8 cellular contexts compared by ENCODE assay signal in genomic region chr13:31199849-31200635, GRCh38. TPM values are rescaled to one million over a fixed set of nuclear protein-coding genes. Genes with fewer than 3 reads are reported as not detected.
DNase-seq lines count a peak whose midpoint lies in the region; ATAC-seq, FAIRE-seq and TF ChIP-seq lines count a peak whose summit lies in the region.

TSS of gene B3GLCT (plus strand) at chr13:31199975. CDS start at chr13:31200085, 110 bp downstream.

- H3K27ac Mint-ChIP-seq in activated naive CD8-positive, alpha-beta T cell treated with anti-CD3 and anti-CD28 coated beads, Interleukin-2, amount 10 ng/mL, durations not matched to agents 7 days and 5 days, result peak within 1 kb of the TSS; percentile 87

- DNase-seq in GM03348 (ENCODE audit: low spot score), result peak; percentile 97
- DNase-seq in H54 (ENCODE audit: insufficient read length, low spot score), result peak; percentile 78
- DNase-seq in LoVo (ENCODE audit: low spot score), result peak; percentile 86
- peak; percentile 64 for DNase-seq in SKM-1 treated with dmso at 0.1 percent for 144 hours (lab: John Stamatoyannopoulos, UW; ENCODE audit: unreplicated experiment)
- peak; percentile 91 for DNase-seq in activated naive CD8-positive, alpha-beta T cell treated with anti-CD3 and anti-CD28 coated beads, Interleukin-2, amount 10 ng/mL, durations not matched to agents 7 days and 5 days
- peak; percentile 93 for DNase-seq in Right ventricle myocardium inferior (ENCODE audit: missing footprints)
- DNase-seq in pancreas, result peak; percentile 67 to 96 (median 86)
- DNase-seq in thyroid gland, result peak; percentile 72 to 77

- TF ChIP-seq CTCF in pancreas (IDR thresholded peaks at IDR 0.05) (peak; percentile 78 to 94 (median 86)), thyroid gland (IDR thresholded peaks at IDR 0.05) (peak in 5 of 6 experiments; percentile 67 to 98 (median 95))

- H3K27me3 Mint-ChIP-seq in activated naive CD8-positive, alpha-beta T cell treated with anti-CD3 and anti-CD28 coated beads, Interleukin-2, amount 10 ng/mL, durations not matched to agents 7 days and 5 days, result no peaks in the 10 kb centered on the region

- H3K4me1 Mint-ChIP-seq in activated naive CD8-positive, alpha-beta T cell treated with anti-CD3 and anti-CD28 coated beads, Interleukin-2, amount 10 ng/mL, durations not matched to agents 7 days and 5 days, result peaks cover 21% of the 10 kb centered on the region

- H3K9me3 Mint-ChIP-seq in activated naive CD8-positive, alpha-beta T cell treated with anti-CD3 and anti-CD28 coated beads, Interleukin-2, amount 10 ng/mL, durations not matched to agents 7 days and 5 days, result no peaks in the 10 kb centered on the region

- no peaks in the 10 kb centered on the region for H3K9me3 ChIP-seq in pancreas
- no peaks in the 10 kb centered on the region for H3K9me3 ChIP-seq in thyroid gland

- H3K4me3 Mint-ChIP-seq in activated naive CD8-positive, alpha-beta T cell treated with anti-CD3 and anti-CD28 coated beads, Interleukin-2, amount 10 ng/mL, durations not matched to agents 7 days and 5 days, result peak within 1 kb of the TSS; percentile 89

- ATAC-seq in activated naive CD8-positive, alpha-beta T cell treated with anti-CD3 and anti-CD28 coated beads, Interleukin-2, amount 10 ng/mL, durations not matched to agents 7 days and 5 days (ENCODE audit: low read depth), result peak; percentile 80
- ATAC-seq in Right ventricle myocardium inferior (peak; percentile 89), pancreas (peak; percentile 86 to 96 (median 91))

- H3K4me3 ChIP-seq in pancreas (peak within 1 kb of the TSS; percentile 61 to 85 (median 80)), thyroid gland (replicated peaks in 1 of 3) (peak within 1 kb of the TSS; percentile 18 to 71 (median 60))

- no peaks in the 10 kb centered on the region for H3K36me3 ChIP-seq in pancreas
- no peaks in the 10 kb centered on the region for H3K36me3 ChIP-seq in thyroid gland

- TF ChIP-seq POLR2A in H54 (IDR thresholded peaks at IDR 0.05; ENCODE audit: low read depth, low read length), result peak; percentile 49
- TF ChIP-seq POLR2A in thyroid gland (IDR thresholded peaks at IDR 0.05), result peak in 1 of 2 donors; percentile 80

- H3K27me3 ChIP-seq in pancreas (no peaks in the 10 kb centered on the region), thyroid gland (no peaks in the 10 kb centered on the region)

- peak within 1 kb of the TSS; percentile 85 to 98 (median 92) for H3K27ac ChIP-seq in pancreas
- H3K27ac ChIP-seq in thyroid gland, result peak within 1 kb of the TSS; percentile 96 to 98 (median 98)

- FAIRE-seq in H54 (lab: Jason Lieb, UNC) (no peak), pancreas (lab: Jason Lieb, UNC) (no peak)

- H3K4me1 ChIP-seq in pancreas (peaks cover 0 to 7% (median 0%) of the 10 kb centered on the region in 3 donors), thyroid gland (peaks cover 13 to 24% of the 10 kb centered on the region in 2 donors)

- WGBS in pancreas, 2 donors, result 0% methylated on average over 58 to 125 of the region's 125 CpGs
- 3% methylated on average over 12 of the region's 125 CpGs; no CpG with 5 or more reads in 1 of the 2 donors for WGBS in thyroid gland, 2 donors

- intact Hi-C loops in Right ventricle myocardium inferior (cut with DNase I), result loop anchor here (2.0 to 10.0 kb wide), 3 partner anchors 37 to 225 kb away; no protein-coding TSS in a partner anchor
- intact Hi-C loops in pancreas (cut with DNase I), result no loop called here
- intact Hi-C loops in thyroid gland (cut with DNase I), result no loop called here

- POLR2A ChIA-PET in activated naive CD8-positive, alpha-beta T cell treated with anti-CD3 and anti-CD28 coated beads, Interleukin-2, amount 10 ng/mL, durations not matched to agents 7 days and 5 days (lab: Charles Lee), result interaction anchor here (0.5 kb wide), 1 partner anchor 20 kb away, joined by 3 read pairs; no protein-coding TSS in a partner anchor

- H3K36me3 Mint-ChIP-seq in activated naive CD8-positive, alpha-beta T cell treated with anti-CD3 and anti-CD28 coated beads, Interleukin-2, amount 10 ng/mL, durations not matched to agents 7 days and 5 days, result no peaks in the 10 kb centered on the region

RNA-seq across cellular contexts. Expression of gene B3GLCT, which starts in this region (rescaled TPM):
- 1 to 10 TPM; 3.8 to 4.2 TPM for total RNA-seq in activated naive CD8-positive, alpha-beta T cell treated with anti-CD3 and anti-CD28 coated beads, Interleukin-2, amount 10 ng/mL, durations not matched to agents 7 days and 5 days
- total RNA-seq in Right ventricle myocardium inferior (15.4 TPM), pancreas (1 to 10 TPM; 1.6 to 3.4 (median 2.1) TPM), thyroid gland (10 to 100 TPM; 10.8 to 14.0 (median 11.8) TPM)
- polyA plus RNA-seq in pancreas, result 1 to 10 TPM; 1.5 to 1.9 TPM

Comparison
In these comparisons a context has a peak if more than half of its experiments do, and no peak if none do; other contexts are left out.
1. Peak in every context shown above with its lines: DNase-seq, ATAC-seq, H3K4me3 ChIP-seq and H3K27ac ChIP-seq.